In the genomic region with DNA sequence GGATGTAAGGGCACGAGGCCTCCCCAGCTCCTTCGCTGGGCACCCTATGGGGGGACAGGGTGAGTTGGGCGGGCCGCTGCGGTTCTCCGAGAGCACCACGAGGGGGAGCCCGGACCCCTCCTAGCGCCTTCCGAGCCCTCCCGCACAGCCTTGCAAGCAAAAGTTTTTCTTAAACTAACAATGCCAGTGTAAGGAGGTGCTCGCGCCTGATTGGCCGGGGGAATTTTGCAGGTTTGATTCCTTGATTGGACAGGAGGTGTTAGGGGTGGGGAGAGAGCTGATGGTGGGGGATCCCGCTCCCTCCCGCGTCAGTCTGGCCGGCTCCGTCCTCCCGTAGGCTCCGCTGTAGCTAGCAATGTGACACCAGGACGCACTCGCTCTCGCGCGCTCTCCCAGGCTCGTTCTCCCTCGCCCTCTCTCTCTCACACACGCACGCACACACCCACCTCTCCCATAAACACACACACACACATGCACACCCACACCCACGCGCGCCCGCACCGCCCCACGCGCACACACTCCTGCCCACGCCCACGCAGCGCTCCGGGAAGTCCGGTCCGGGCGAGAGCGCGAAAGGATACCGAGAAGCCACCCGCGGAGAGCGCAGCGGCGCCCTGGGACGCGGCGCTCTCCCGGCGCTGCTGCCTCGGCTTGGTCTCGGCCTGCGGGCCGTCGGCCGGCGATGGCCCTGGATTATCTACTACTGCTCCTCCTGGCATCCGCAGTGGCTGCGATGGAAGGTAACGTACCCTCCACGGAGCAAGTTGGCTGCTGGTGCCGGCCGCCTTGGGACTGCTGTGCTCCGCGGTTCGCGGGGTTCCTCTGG, we compare ENCODE assay signal across 8 cellular contexts. TPM values are rescaled to one million over a fixed set of nuclear protein-coding genes. Genes with fewer than 3 reads are reported as not detected.
DNase-seq lines count a peak whose midpoint lies in the region; ATAC-seq and TF ChIP-seq lines count a peak whose summit lies in the region.

A gene (plus strand): TSS at position 311 of the 826 bp plus-strand sequence.

- peaks cover 0 to 31% of the 10 kb centered on the region in 2 donors for H3K27me3 ChIP-seq in breast epithelium
- peaks cover 74% of the 10 kb centered on the region for H3K27me3 ChIP-seq in iPS-20b (ENCODE audit: insufficient read depth, low read length)
- peaks cover 0 to 12% (median 7%) of the 10 kb centered on the region in 3 donors for H3K27me3 ChIP-seq in skeletal muscle tissue (ENCODE audit: control insufficient read depth in 3 of 3, insufficient read depth in 3 of 3, low read length in 3 of 3)

- POLR2A ChIA-PET in AG04449 (lab: Yijun Ruan, JAX): interaction anchor here (0.7 kb wide), 1 partner anchor 191 kb away, joined by 3 read pairs; no protein-coding TSS in a partner anchor

- no peaks in the 10 kb centered on the region for H3K9me3 ChIP-seq in breast epithelium
- H3K9me3 ChIP-seq in iPS-20b (ENCODE audit: insufficient read depth, low read depth, low read length): no peaks in the 10 kb centered on the region
- H3K9me3 ChIP-seq in skeletal muscle tissue (ENCODE audit: control insufficient read depth in 3 of 3, low read length in 3 of 3): no peaks in the 10 kb centered on the region

- ATAC-seq in GM18519 (IDR thresholded peaks at IDR 0.05; ENCODE audit: low FRiP score, unreplicated experiment): peak; percentile 78
- ATAC-seq in HG02981 (IDR thresholded peaks at IDR 0.05; ENCODE audit: unreplicated experiment): peak; percentile 83

- H3K4me3 ChIP-seq in AG04449 (ENCODE audit: low read depth, low read length): peak within 1 kb of the TSS; percentile 64
- H3K4me3 ChIP-seq in breast epithelium: peak within 1 kb of the TSS; percentile 44 to 73 (median 62)
- peak within 1 kb of the TSS; percentile 83 for H3K4me3 ChIP-seq in iPS-20b (ENCODE audit: low read length)
- peak within 1 kb of the TSS; percentile 78 to 89 (median 86) for H3K4me3 ChIP-seq in skeletal muscle tissue (ENCODE audit: low read length in 3 of 3)

- H3K9ac ChIP-seq in iPS-20b (ENCODE audit: low read depth, low read length) (peak within 1 kb of the TSS; percentile 66; the same call in 1 of the 2 replicates), skeletal muscle tissue (ENCODE audit: low read depth in 1 of 3, low read length in 3 of 3) (peak within 1 kb of the TSS; percentile 77 to 86 (median 81))

- peak; percentile 34 for TF ChIP-seq POLR2A in breast epithelium (IDR thresholded peaks at IDR 0.05)

- H3K36me3 ChIP-seq in breast epithelium (no peaks in the 10 kb centered on the region), iPS-20b (ENCODE audit: insufficient read depth, low read depth, low read length) (no peaks in the 10 kb centered on the region), skeletal muscle tissue (ENCODE audit: control insufficient read depth in 3 of 3, insufficient read depth in 3 of 3, low read length in 3 of 3) (no peaks in the 10 kb centered on the region)

- DNase-seq in AG04449 (ENCODE audit: low read depth, low spot score) (peak; percentile 74), NCI-H1694 treated with DMSO at 0.1 percent for 48 hours (lab: John Stamatoyannopoulos, UW) (peak; percentile 88), T-helper 9 cell (peak; percentile 16), breast epithelium (ENCODE audit: low spot score in 2 of 2) (peak; percentile 74 to 92)

- intact Hi-C loops in breast epithelium (cut with DNase I; ENCODE audit: low total_unique reads): no loop called here

- H3K27ac ChIP-seq in breast epithelium: peak within 1 kb of the TSS; percentile 40 to 81
- no peak within 1 kb of the TSS for H3K27ac ChIP-seq in iPS-20b (ENCODE audit: low read length)
- peak within 1 kb of the TSS; percentile 44 for H3K27ac ChIP-seq in skeletal muscle tissue (ENCODE audit: low read depth, low read length)

- TF ChIP-seq CTCF in AG04449 (IDR thresholded peaks at IDR 0.05; ENCODE audit: insufficient read depth, low read length, missing control alignments) (peak; percentile 94), breast epithelium (IDR thresholded peaks at IDR 0.05) (peak in 2 of 3 donors; percentile 69 to 76)

- H3K4me1 ChIP-seq in breast epithelium (peaks cover 0 to 5% of the 10 kb centered on the region in 2 donors), iPS-20b (ENCODE audit: insufficient read depth, low read length) (peaks cover 15% of the 10 kb centered on the region), skeletal muscle tissue (ENCODE audit: control insufficient read depth in 3 of 3, insufficient read depth in 3 of 3, low read length in 3 of 3) (peaks cover 31 to 57% (median 39%) of the 10 kb centered on the region in 3 donors)

- CTCF ChIA-PET in AG04449 (lab: Yijun Ruan, JAX): interaction anchor here (0.6 to 5.4 kb wide), 37 partner anchors 9 to 1248 kb away, joined by 3 to 69 read pairs (median 4); a partner anchor contains a TSS

RNA-seq across cellular contexts. Expression of the gene that starts here (rescaled TPM):
- total RNA-seq in breast epithelium (1 to 10 TPM; 1.8 to 5.9 (median 3.4) TPM), skeletal muscle tissue (5.7 TPM)

Comparison
In these comparisons a context has a peak if more than half of its experiments do, and no peak if none do; other contexts are left out.
1. DNase-seq: peak in every context shown above with its lines; median percentile 88 in NCI-H1694 treated with DMSO at 0.1 percent for 48 hours; 83 in breast epithelium; 74 in AG04449; 16 in T-helper 9 cell.